Comparison of ENCODE assay signal across 10 cellular contexts in genomic region chr16:89484088-89484501, GRCh38. TPM values are rescaled to one million over a fixed set of nuclear protein-coding genes. Genes with fewer than 3 reads are reported as not detected.
DNase-seq lines count a peak whose midpoint lies in the region; ATAC-seq and TF ChIP-seq lines count a peak whose summit lies in the region.
"Had no signal": no experiment of that assay in that cellular context is flagged by ENCODE, and none has a peak within 500 bp of the region (broad histone marks: within the 10 kb centered on the region; RNA-seq: fewer than 3 reads in every experiment).

No MANE protein-coding gene starts in this region.

- H3K27ac ChIP-seq in CD4-positive, alpha-beta T cell (ENCODE audit: low read depth, low read length): peak overlapping the region; percentile 79
- peak overlapping the region in 2 of 4 donors; percentile 15 to 36 for H3K27ac ChIP-seq in body of pancreas

- no peak for TF ChIP-seq CTCF in CD4-positive, alpha-beta T cell (IDR thresholded peaks at IDR 0.05)
- TF ChIP-seq CTCF in Loucy (conservative IDR thresholded peaks at IDR 0.05; ENCODE audit: low read length) (no peak), body of pancreas (IDR thresholded peaks at IDR 0.05) (no peak), BE2C (IDR thresholded peaks at IDR 0.05; ENCODE audit: low read depth, low read length) (no peak)

- H3K4me1 Mint-ChIP-seq in CD4-positive, alpha-beta T cell (ENCODE audit: low read depth): peaks cover 92% of the 10 kb centered on the region
- H3K4me1 Mint-ChIP-seq in activated naive CD8-positive, alpha-beta T cell (ENCODE audit: low read depth): peaks cover 88% of the 10 kb centered on the region
- peaks cover 76 to 81% of the 10 kb centered on the region in 2 donors for H3K4me1 Mint-ChIP-seq in natural killer cell treated with Interleukin-12 subunit alpha and Interleukin-12 subunit beta and Interleukin-15 and Interleukin-18, amount 100 ng/mL, for 72 hours (ENCODE audit: low read depth in 2 of 2)

- DNase-seq in CD4-positive, alpha-beta T cell: no peak
- no peak for DNase-seq in natural killer cell treated with Interleukin-12 subunit alpha and Interleukin-12 subunit beta and Interleukin-15 and Interleukin-18, amount 100 ng/mL, for 72 hours (ENCODE audit: low spot score)
- no peak for DNase-seq in pons (ENCODE audit: low spot score)
- DNase-seq in stimulated activated CD4-positive, alpha-beta T cell treated with anti-CD3 and anti-CD28 coated beads, Interleukin-4, amount 100 ng/mL, for 24 hours: no peak
- DNase-seq in body of pancreas: no peak
- DNase-seq in BE2C: no peak
- DNase-seq: endodermal cell; stimulated activated naive CD4-positive, alpha-beta T cell treated with Interleukin-2 at 50 U/mL for 16 hours had no signal

- H4K20me1 ChIP-seq in Loucy (ENCODE audit: insufficient read depth, low read length, poor library complexity, severe bottlenecking): peaks cover 83% of the 10 kb centered on the region

- H3K9me2 ChIP-seq in Loucy (replicated peaks; ENCODE audit: low read depth, low read length): no peaks in the 10 kb centered on the region

- H2AFZ ChIP-seq in Loucy (ENCODE audit: low read length): no peak overlapping the region

- no peaks in the 10 kb centered on the region for H3K27me3 ChIP-seq in CD4-positive, alpha-beta T cell (ENCODE audit: control insufficient read depth, insufficient read depth, low read length)
- H3K27me3 ChIP-seq in Loucy (ENCODE audit: insufficient read depth, low read length, poor library complexity, severe bottlenecking): no peaks in the 10 kb centered on the region
- no peaks in the 10 kb centered on the region for H3K27me3 ChIP-seq in body of pancreas
- H3K27me3 ChIP-seq in BE2C: no peaks in the 10 kb centered on the region

- CTCF ChIA-PET in CD4-positive, alpha-beta T cell (lab: Charles Lee): interaction anchor here (0.6 to 1.9 kb wide), 7 partner anchors 9 to 169 kb away, joined by 3 to 7 read pairs (median 3); no protein-coding TSS in a partner anchor

- no peaks in the 10 kb centered on the region for H3F3A ChIP-seq in Loucy (ENCODE audit: low read depth)

- peak overlapping the region; percentile 54 for H3K4me3 ChIP-seq in Loucy (ENCODE audit: low read length, poor library complexity, severe bottlenecking)
- H3K4me3 ChIP-seq in body of pancreas: no peak overlapping the region
- no peak overlapping the region for H3K4me3 ChIP-seq in BE2C (ENCODE audit: low read depth, low read length)

- no peak for TF ChIP-seq POLR2A in body of pancreas (IDR thresholded peaks at IDR 0.05)

- peaks cover 58% of the 10 kb centered on the region for H3K36me3 Mint-ChIP-seq in CD4-positive, alpha-beta T cell (ENCODE audit: low read depth)
- peaks cover 16% of the 10 kb centered on the region for H3K36me3 Mint-ChIP-seq in activated naive CD8-positive, alpha-beta T cell
- no peaks in the 10 kb centered on the region for H3K36me3 Mint-ChIP-seq in natural killer cell treated with Interleukin-12 subunit alpha and Interleukin-12 subunit beta and Interleukin-15 and Interleukin-18, amount 100 ng/mL, for 72 hours

- POLR2A ChIA-PET in CD4-positive, alpha-beta T cell (lab: Charles Lee): interaction anchor here (0.8 to 3.1 kb wide), 27 partner anchors 9 to 389 kb away, joined by 3 to 21 read pairs (median 5); partner anchors contain the start of genes SPG7 and TCF25

- no peaks in the 10 kb centered on the region for H3K9me3 ChIP-seq in CD4-positive, alpha-beta T cell (ENCODE audit: control insufficient read depth, low read length)
- H3K9me3 ChIP-seq in Loucy (ENCODE audit: insufficient read depth, low read depth, low read length): no peaks in the 10 kb centered on the region
- no peaks in the 10 kb centered on the region for H3K9me3 ChIP-seq in body of pancreas
- H3K9me3 ChIP-seq in BE2C: no peaks in the 10 kb centered on the region

- no peaks in the 10 kb centered on the region for H3K9me3 Mint-ChIP-seq in CD4-positive, alpha-beta T cell
- no peaks in the 10 kb centered on the region for H3K9me3 Mint-ChIP-seq in activated naive CD8-positive, alpha-beta T cell (ENCODE audit: low read depth)
- H3K9me3 Mint-ChIP-seq in natural killer cell treated with Interleukin-12 subunit alpha and Interleukin-12 subunit beta and Interleukin-15 and Interleukin-18, amount 100 ng/mL, for 72 hours: no peaks in the 10 kb centered on the region
- H3K9me3 Mint-ChIP-seq: endodermal cell had no signal

- intact Hi-C loops in CD4-positive, alpha-beta T cell (cut with DNase I, micrococcal nuclease): loop anchor here (2.0 to 5.0 kb wide), 4 partner anchors 41 to 151 kb away; no protein-coding TSS in a partner anchor
- intact Hi-C loops in body of pancreas (cut with DNase I): loop anchor here (10.0 kb wide), 1 partner anchor 69 kb away; no protein-coding TSS in a partner anchor

- no peaks in the 10 kb centered on the region for H3K27me3 Mint-ChIP-seq in CD4-positive, alpha-beta T cell
- H3K27me3 Mint-ChIP-seq in activated naive CD8-positive, alpha-beta T cell: no peaks in the 10 kb centered on the region
- H3K27me3 Mint-ChIP-seq in natural killer cell treated with Interleukin-12 subunit alpha and Interleukin-12 subunit beta and Interleukin-15 and Interleukin-18, amount 100 ng/mL, for 72 hours: no peaks in the 10 kb centered on the region

- 70 to 83% methylated on average over 2 of the region's 2 CpGs for WGBS in body of pancreas, 2 donors

- H3K4me1 ChIP-seq in Loucy (ENCODE audit: insufficient read depth, low read length, poor library complexity, severe bottlenecking) (peaks cover 34% of the 10 kb centered on the region), body of pancreas (peaks cover 85% of the 10 kb centered on the region), BE2C (peaks cover 5% of the 10 kb centered on the region)

- peak overlapping the region; percentile 89 for H3K4me2 ChIP-seq in Loucy (ENCODE audit: low read depth, low read length, poor library complexity, severe bottlenecking)

- H3K36me3 ChIP-seq in Loucy (ENCODE audit: insufficient read depth, low read length) (no peaks in the 10 kb centered on the region), body of pancreas (replicated peaks in 1 of 2; ENCODE audit: insufficient read depth in 1 of 2, low read depth in 2 of 2) (no peaks in the 10 kb centered on the region), BE2C (peaks cover 23% of the 10 kb centered on the region)

- H3K79me2 ChIP-seq in Loucy (ENCODE audit: insufficient read depth, low read length): peaks cover 97% of the 10 kb centered on the region

- peak overlapping the region; percentile 89 for H3K4me3 Mint-ChIP-seq in CD4-positive, alpha-beta T cell
- H3K4me3 Mint-ChIP-seq in activated naive CD8-positive, alpha-beta T cell: peak overlapping the region; percentile 84
- H3K4me3 Mint-ChIP-seq in natural killer cell treated with Interleukin-12 subunit alpha and Interleukin-12 subunit beta and Interleukin-15 and Interleukin-18, amount 100 ng/mL, for 72 hours: peak overlapping the region; percentile 89
- H3K4me3 Mint-ChIP-seq: endodermal cell had no signal

- no peak overlapping the region for H3K9ac ChIP-seq in Loucy (ENCODE audit: low read depth, low read length, poor library complexity, severe bottlenecking)

- H3K27ac Mint-ChIP-seq in CD4-positive, alpha-beta T cell: peak overlapping the region; percentile 97
- H3K27ac Mint-ChIP-seq in activated naive CD8-positive, alpha-beta T cell: peak overlapping the region; percentile 93
- peak overlapping the region; percentile 66 to 89 for H3K27ac Mint-ChIP-seq in natural killer cell treated with Interleukin-12 subunit alpha and Interleukin-12 subunit beta and Interleukin-15 and Interleukin-18, amount 100 ng/mL, for 72 hours

- peak; percentile 75 for ATAC-seq in CD4-positive, alpha-beta T cell (ENCODE audit: poor library complexity)
- peak; percentile 63 to 66 for ATAC-seq in natural killer cell treated with Interleukin-12 subunit alpha and Interleukin-12 subunit beta and Interleukin-15 and Interleukin-18, amount 100 ng/mL, for 72 hours
- no peak for ATAC-seq in body of pancreas

RNA-seq across cellular contexts. Expression of gene ANKRD11, which starts 6.3 kb away (rescaled TPM):
- 100 to 1,000 TPM; 200 to 211 TPM for total RNA-seq in CD4-positive, alpha-beta T cell
- total RNA-seq in natural killer cell treated with Interleukin-12 subunit alpha and Interleukin-12 subunit beta and Interleukin-15 and Interleukin-18, amount 100 ng/mL, for 72 hours: 100 to 1,000 TPM; 197 to 320 TPM
- 10 to 100 TPM; 52.1 to 97.9 TPM for total RNA-seq in body of pancreas
- 335 TPM for polyA plus RNA-seq in BE2C (2012; ENCODE audit: insufficient read depth, insufficient read length, low read depth)

RNA-seq across cellular contexts. Expression of gene SPG7, which starts 24.1 kb away (rescaled TPM):
- 100 to 1,000 TPM; 163 to 167 TPM for total RNA-seq in CD4-positive, alpha-beta T cell
- 100 to 1,000 TPM in 1 of 2 donors, 10 to 100 TPM in 1; 88.6 to 188 TPM for total RNA-seq in natural killer cell treated with Interleukin-12 subunit alpha and Interleukin-12 subunit beta and Interleukin-15 and Interleukin-18, amount 100 ng/mL, for 72 hours
- 100 to 1,000 TPM; 107 to 152 TPM for total RNA-seq in body of pancreas
- 59.3 TPM for polyA plus RNA-seq in BE2C (2012; ENCODE audit: insufficient read depth, insufficient read length, low read depth)
